Comparison of ENCODE assay signal across 8 cellular contexts in genomic region chr17:18860161-18860972, GRCh38. TPM values are rescaled to one million over a fixed set of nuclear protein-coding genes. Genes with fewer than 3 reads are reported as not detected.
DNase-seq lines count a peak whose midpoint lies in the region; ATAC-seq, FAIRE-seq and TF ChIP-seq lines count a peak whose summit lies in the region.

No MANE protein-coding gene starts in this region.

- H2AFZ ChIP-seq in OCI-LY3 (ENCODE audit: low read depth, low read length), result no peak overlapping the region

- no peaks in the 10 kb centered on the region for H3K9me3 ChIP-seq in OCI-LY3 (ENCODE audit: insufficient read depth, low read length)
- no peaks in the 10 kb centered on the region for H3K9me3 ChIP-seq in MG63
- H3K9me3 ChIP-seq in A673 (ENCODE audit: low read depth, low read length, poor library complexity, severe bottlenecking), result no peaks in the 10 kb centered on the region

- peak overlapping the region; percentile 69 for H3K4me2 ChIP-seq in OCI-LY3 (ENCODE audit: low read length)

- TF ChIP-seq CTCF in OCI-LY3 (IDR thresholded peaks at IDR 0.05; ENCODE audit: low read depth, low read length) (no peak), A673 (conservative IDR thresholded peaks at IDR 0.05; ENCODE audit: low read depth, low read length) (no peak)

- no peaks in the 10 kb centered on the region for H3K27me3 ChIP-seq in OCI-LY3 (ENCODE audit: low read depth, low read length)
- no peaks in the 10 kb centered on the region for H3K27me3 ChIP-seq in MG63
- H3K27me3 ChIP-seq in A673 (replicated peaks; ENCODE audit: insufficient read depth, low read depth, low read length, poor library complexity), result no peaks in the 10 kb centered on the region

- BruUV-seq in A673 (replicated peaks; lab: Mats Ljungman, UMichigan), result no TSS peak

- H3K4me3 ChIP-seq in GM08714 (ENCODE audit: low read length) (peak overlapping the region; percentile 99; the same call in 1 of the 2 replicates), OCI-LY3 (ENCODE audit: low read length) (peak overlapping the region; percentile 50), MG63 (no peak overlapping the region), A673 (ENCODE audit: low read depth, low read length, poor library complexity, severe bottlenecking) (no peak overlapping the region)

- H3K9ac ChIP-seq in OCI-LY3 (ENCODE audit: low read length), result no peak overlapping the region

- peak overlapping the region; percentile 58 for H3K27ac ChIP-seq in OCI-LY3 (ENCODE audit: low read length)
- H3K27ac ChIP-seq in A673 (ENCODE audit: low read depth, low read length, poor library complexity, severe bottlenecking), result no peak overlapping the region

- CTCF ChIA-PET in A673 (lab: Charles Lee), result no interaction called here

- H3K36me3 ChIP-seq in OCI-LY3 (replicated peaks; ENCODE audit: low read depth, low read length) (no peaks in the 10 kb centered on the region), MG63 (no peaks in the 10 kb centered on the region), A673 (ENCODE audit: insufficient read depth, low read length, poor library complexity, severe bottlenecking) (peaks cover 2% of the 10 kb centered on the region)

- H3K4me1 ChIP-seq in OCI-LY3 (ENCODE audit: low read length) (peaks cover 10% of the 10 kb centered on the region), A673 (ENCODE audit: insufficient read depth, low read length, poor library complexity, severe bottlenecking) (peaks cover 11% of the 10 kb centered on the region)

- DNase-seq in iris pigment epithelial cell (ENCODE audit: low read depth), result peak; percentile 46
- no peak for DNase-seq in MG63
- no peak for DNase-seq in KG1 (lab: John Stamatoyannopoulos, UW)
- DNase-seq in A673 (ENCODE audit: low spot score), result no peak
- DNase-seq in urothelium cell line (ENCODE audit: low spot score), result no peak

- POLR2A ChIA-PET in A673 (lab: Charles Lee; ENCODE audit: low non-redundant PET), result no interaction called here

- H4K20me1 ChIP-seq in OCI-LY3 (ENCODE audit: insufficient read depth, low read length), result no peaks in the 10 kb centered on the region

- intact Hi-C loops in A673 (cut with micrococcal nuclease; ENCODE audit: unreplicated experiment), result no loop called here

- H3K79me2 ChIP-seq in OCI-LY3 (ENCODE audit: low read length), result peaks cover 64% of the 10 kb centered on the region

- no peak for FAIRE-seq in urothelium cell line (lab: Jason Lieb, UNC)

- ATAC-seq in GM21447 (IDR thresholded peaks at IDR 0.05; ENCODE audit: unreplicated experiment), result peak; percentile 45

RNA-seq across cellular contexts. Expression of gene PRPSAP2, which starts 2.4 kb away (rescaled TPM):
- 19.0 and 24.0 TPM in 2 replicates for total RNA-seq in MG63 (2014; rRNA removed; shearing (Covaris generic); ENCODE audit: low replicate concordance)
- total RNA-seq in A673 (2021), result 72.1 and 73.4 TPM in 2 replicates

Comparison
In these comparisons a context has a peak if more than half of its experiments do, and no peak if none do; other contexts are left out.
1. H3K4me3 ChIP-seq: peak in GM08714 (single experiment) and OCI-LY3 (single experiment); none in MG63 (single experiment) and A673 (single experiment).